1 cellular context compared by ENCODE assay signal in genomic region chr12:53045646-53046045, GRCh38.
TF ChIP-seq lines count a peak whose summit lies in the region.

No MANE protein-coding gene starts in this region.

TF ChIP-seq in H1, 55 proteins besides CTCF, POLR2A, EP300 and RAD21:
- TF ChIP-seq RFX5 (IDR thresholded peaks at IDR 0.05; ENCODE audit: borderline replicate concordance, low read depth, low read length) (no peak), TAF1 (IDR thresholded peaks at IDR 0.05; ENCODE audit: low read depth, low read length) (no peak), CEBPB (IDR thresholded peaks at IDR 0.05; ENCODE audit: low read depth, low read length) (no peak)
TF ChIP-seq in H1: peak in this region for 0.
